In genomic region chr4:86660407-86660806, GRCh38 we compare ENCODE assay signal across 35 cellular contexts.
"Had no signal": no experiment of that assay in that cellular context is flagged by ENCODE, and none has a peak within 500 bp of the region (broad histone marks: within the 10 kb centered on the region; RNA-seq: fewer than 3 reads in every experiment).

No MANE protein-coding gene starts in this region.

- H3K9me3 Mint-ChIP-seq: activated CD4-positive, alpha-beta memory T cell treated with anti-CD3 and anti-CD28 coated beads, Interleukin-2, amount 10 ng/mL, durations not matched to agents 7 days and 5 days; activated naive CD4-positive, alpha-beta T cell treated with anti-CD3 and anti-CD28 coated beads, Interleukin-2, amount 10 ng/mL, durations not matched to agents 7 days and 5 days; activated naive CD8-positive, alpha-beta T cell treated with anti-CD3 and anti-CD28 coated beads, Interleukin-2, amount 50 U/mL, for 24 hours had no signal

- H3K27me3 Mint-ChIP-seq: activated CD4-positive, alpha-beta memory T cell treated with anti-CD3 and anti-CD28 coated beads, Interleukin-2, amount 10 ng/mL, durations not matched to agents 7 days and 5 days; activated naive CD4-positive, alpha-beta T cell treated with anti-CD3 and anti-CD28 coated beads, Interleukin-2, amount 10 ng/mL, durations not matched to agents 7 days and 5 days; activated naive CD8-positive, alpha-beta T cell; activated naive CD8-positive, alpha-beta T cell treated with anti-CD3 and anti-CD28 coated beads, Interleukin-2, amount 50 U/mL, for 24 hours; brain had no signal

- H3K27ac ChIP-seq: WERI-Rb-1 had no signal

- H3K27ac Mint-ChIP-seq: activated CD4-positive, alpha-beta memory T cell treated with anti-CD3 and anti-CD28 coated beads, Interleukin-2, amount 10 ng/mL, durations not matched to agents 7 days and 5 days; activated CD8-positive, alpha-beta memory T cell treated with anti-CD3 and anti-CD28 coated beads, Interleukin-2, amount 10 ng/mL, durations not matched to agents 7 days and 5 days; activated naive CD4-positive, alpha-beta T cell treated with anti-CD3 and anti-CD28 coated beads, Interleukin-2, amount 10 ng/mL, durations not matched to agents 7 days and 5 days; activated naive CD8-positive, alpha-beta T cell; activated naive CD8-positive, alpha-beta T cell treated with anti-CD3 and anti-CD28 coated beads, Interleukin-2, amount 50 U/mL, for 24 hours; brain had no signal

- DNase-seq: activated CD4-positive, alpha-beta memory T cell treated with anti-CD3 and anti-CD28 coated beads, Interleukin-2, amount 10 ng/mL, durations not matched to agents 7 days and 5 days; activated CD4-positive, alpha-beta T cell treated with anti-CD3 and anti-CD28 coated beads for 1 hour; activated CD4-positive, alpha-beta T cell treated with anti-CD3 and anti-CD28 coated beads for 48 hours; activated CD4-positive, CD25-positive, alpha-beta regulatory T cell; activated CD8-positive, alpha-beta memory T cell treated with anti-CD3 and anti-CD28 coated beads for 24 hours; activated CD8-positive, alpha-beta memory T cell treated with anti-CD3 and anti-CD28 coated beads, Interleukin-2, amount 10 ng/mL, durations not matched to agents 7 days and 5 days; activated CD8-positive, alpha-beta memory T cell treated with anti-CD3 and anti-CD28 coated beads, Interleukin-2, amount 50 U/mL, for 48 hours; activated effector memory CD4-positive, alpha-beta T cell treated with Interleukin-2 at 50 U/mL for 16 hours; activated naive CD4-positive, alpha-beta T cell treated with anti-CD3 and anti-CD28 coated beads, Interleukin-2, amount 10 ng/mL, durations not matched to agents 7 days and 5 days; activated naive CD8-positive, alpha-beta T cell treated with anti-CD3 and anti-CD28 coated beads, Interleukin-2, amount 50 U/mL, for 24 hours; activated T-cell treated with anti-CD3 and anti-CD28 coated beads, Interleukin-2, amount 50 U/mL, for 48 hours; anterior cingulate cortex; Kasumi-1; KG1; MM.1S; MV-4-11; NCI-H1092; NCI-H1436 treated with DMSO at 0.1 percent for 48 hours; NCI-H1694 treated with DMSO at 0.1 percent for 48 hours; NCI-H2029 treated with DMSO at 0.1 percent for 48 hours; NCI-H2107; NCI-H2171; NCI-H510A; NCI-H526; NCI-H748 treated with DMSO at 0.1 percent for 48 hours; NK-92 treated with Interleukin-12 subunit alpha and Interleukin-12 subunit beta, amount 100 ng/mL, for 24 hours; SIG-M5; SW 1271; T-helper 1 cell; T-helper 2 cell; T-helper 9 cell; WERI-Rb-1 had no signal

- H3K4me3 Mint-ChIP-seq: activated CD4-positive, alpha-beta memory T cell treated with anti-CD3 and anti-CD28 coated beads, Interleukin-2, amount 10 ng/mL, durations not matched to agents 7 days and 5 days; activated CD8-positive, alpha-beta memory T cell treated with anti-CD3 and anti-CD28 coated beads, Interleukin-2, amount 10 ng/mL, durations not matched to agents 7 days and 5 days; activated naive CD4-positive, alpha-beta T cell treated with anti-CD3 and anti-CD28 coated beads, Interleukin-2, amount 10 ng/mL, durations not matched to agents 7 days and 5 days; activated naive CD8-positive, alpha-beta T cell; activated naive CD8-positive, alpha-beta T cell treated with anti-CD3 and anti-CD28 coated beads, Interleukin-2, amount 50 U/mL, for 24 hours; brain had no signal

- H3K36me3 Mint-ChIP-seq: activated CD8-positive, alpha-beta memory T cell treated with anti-CD3 and anti-CD28 coated beads, Interleukin-2, amount 10 ng/mL, durations not matched to agents 7 days and 5 days; activated naive CD4-positive, alpha-beta T cell treated with anti-CD3 and anti-CD28 coated beads, Interleukin-2, amount 10 ng/mL, durations not matched to agents 7 days and 5 days; activated naive CD8-positive, alpha-beta T cell had no signal

- H3K4me1 Mint-ChIP-seq: activated CD4-positive, alpha-beta memory T cell treated with anti-CD3 and anti-CD28 coated beads, Interleukin-2, amount 10 ng/mL, durations not matched to agents 7 days and 5 days; activated CD8-positive, alpha-beta memory T cell treated with anti-CD3 and anti-CD28 coated beads, Interleukin-2, amount 10 ng/mL, durations not matched to agents 7 days and 5 days; activated naive CD4-positive, alpha-beta T cell treated with anti-CD3 and anti-CD28 coated beads, Interleukin-2, amount 10 ng/mL, durations not matched to agents 7 days and 5 days; activated naive CD8-positive, alpha-beta T cell treated with anti-CD3 and anti-CD28 coated beads, Interleukin-2, amount 50 U/mL, for 24 hours had no signal

- ATAC-seq: activated CD8-positive, alpha-beta memory T cell treated with anti-CD3 and anti-CD28 coated beads, Interleukin-2, amount 10 ng/mL, durations not matched to agents 7 days and 5 days; activated naive CD8-positive, alpha-beta T cell treated with anti-CD3 and anti-CD28 coated beads, Interleukin-2, amount 50 U/mL, for 24 hours; Right ventricle myocardium inferior had no signal
